11 cellular contexts compared by ENCODE assay signal in genomic region chr4:7905461-7905915, GRCh38. TPM values are rescaled to one million over a fixed set of nuclear protein-coding genes. Genes with fewer than 3 reads are reported as not detected.
DNase-seq lines count a peak whose midpoint lies in the region; ATAC-seq and TF ChIP-seq lines count a peak whose summit lies in the region.
"Had no signal": no experiment of that assay in that cellular context is flagged by ENCODE, and none has a peak within 500 bp of the region (broad histone marks: within the 10 kb centered on the region; RNA-seq: fewer than 3 reads in every experiment).

No MANE protein-coding gene starts in this region.

- H3K4me3 ChIP-seq in GM23338 (no peak overlapping the region), left ventricle myocardium inferior (no peak overlapping the region), skeletal muscle satellite cell (ENCODE audit: low read length) (peak overlapping the region; percentile 42)
- H3K4me3 ChIP-seq: SJSA1 had no signal

- H3F3A ChIP-seq in GM23338 (replicated peaks; ENCODE audit: low read depth): peaks cover 7% of the 10 kb centered on the region; the same call in 1 of the 2 replicates

- H3K4me3 Mint-ChIP-seq in GM23338: no peak overlapping the region
- no peak overlapping the region for H3K4me3 Mint-ChIP-seq in CD4-positive, alpha-beta T cell

- H3K4me2 ChIP-seq in GM23338: no peak overlapping the region
- H3K4me2 ChIP-seq in skeletal muscle satellite cell (ENCODE audit: low read length): peak overlapping the region; percentile 67

- H3K4me1 ChIP-seq in GM23338 (ENCODE audit: insufficient read depth) (peaks cover 84% of the 10 kb centered on the region), left ventricle myocardium inferior (peaks cover 74% of the 10 kb centered on the region), skeletal muscle satellite cell (ENCODE audit: control insufficient read depth, insufficient read depth, low read length) (peaks cover 70% of the 10 kb centered on the region)

- POLR2A ChIA-PET in CD4-positive, alpha-beta T cell (lab: Charles Lee): no interaction called here

- no peaks in the 10 kb centered on the region for H3K9me3 Mint-ChIP-seq in GM23338
- no peaks in the 10 kb centered on the region for H3K9me3 Mint-ChIP-seq in CD4-positive, alpha-beta T cell

- no peak for TF ChIP-seq CTCF in GM23338 (conservative IDR thresholded peaks at IDR 0.05; ENCODE audit: low read depth in 2 of 2)
- no peak for TF ChIP-seq CTCF in left ventricle myocardium inferior (IDR thresholded peaks at IDR 0.05; ENCODE audit: borderline replicate concordance)
- TF ChIP-seq CTCF in CD4-positive, alpha-beta T cell (IDR thresholded peaks at IDR 0.05): no peak

- intact Hi-C loops in left ventricle myocardium inferior (cut with micrococcal nuclease): no loop called here
- intact Hi-C loops in CD4-positive, alpha-beta T cell (cut with DNase I, micrococcal nuclease): no loop called here

- 0 out of 2 replicates have a peak overlapping the region, but pooled peaks have one; percentile 58 for H3K27ac Mint-ChIP-seq in GM23338
- H3K27ac Mint-ChIP-seq in CD4-positive, alpha-beta T cell: no peak overlapping the region

- H3K36me3 ChIP-seq in GM23338 (ENCODE audit: insufficient read depth) (no peaks in the 10 kb centered on the region), left ventricle myocardium inferior (no peaks in the 10 kb centered on the region), skeletal muscle satellite cell (ENCODE audit: insufficient read depth, low read length) (peaks cover 3% of the 10 kb centered on the region)

- H3K27ac ChIP-seq in GM23338 (ENCODE audit: low read depth): no peak overlapping the region
- peak overlapping the region; percentile 82 for H3K27ac ChIP-seq in caudate nucleus (ENCODE audit: low read depth, low read length)
- H3K27ac ChIP-seq in left ventricle myocardium inferior (replicated peaks): peak overlapping the region; percentile 53
- H3K27ac ChIP-seq in CD4-positive, alpha-beta T cell (ENCODE audit: low read depth, low read length): no peak overlapping the region
- H3K27ac ChIP-seq: SJSA1 had no signal

- H3K9ac ChIP-seq in skeletal muscle satellite cell (ENCODE audit: low read depth, low read length): peak overlapping the region; percentile 57

- CTCF ChIA-PET in CD4-positive, alpha-beta T cell (lab: Charles Lee): no interaction called here

- DNase-seq in GM23338 (ENCODE audit: low spot score) (no peak), caudate nucleus (lab: John Stamatoyannopoulos, UW) (no peak), left ventricle myocardium inferior (no peak), NCI-H2107 (lab: John Stamatoyannopoulos, UW) (no peak), NCI-H446 treated with DMSO at 0.1 percent for 48 hours (lab: John Stamatoyannopoulos, UW) (no peak), NCI-H82 (lab: John Stamatoyannopoulos, UW) (no peak)
- no peak for DNase-seq in CD4-positive, alpha-beta T cell
- DNase-seq: NCI-H1930; stimulated activated CD8-positive, alpha-beta memory T cell treated with anti-CD3 and anti-CD28 coated beads, Interleukin-4, amount 100 ng/mL, for 48 hours had no signal

- H4K20me1 ChIP-seq in GM23338 (replicated peaks; ENCODE audit: insufficient read depth): no peaks in the 10 kb centered on the region; the same call in 1 of the 2 replicates

- no peaks in the 10 kb centered on the region for H3K36me3 Mint-ChIP-seq in GM23338 (ENCODE audit: low read depth)
- no peaks in the 10 kb centered on the region for H3K36me3 Mint-ChIP-seq in CD4-positive, alpha-beta T cell (ENCODE audit: low read depth)

- H3K4me1 Mint-ChIP-seq in GM23338: peaks cover 71% of the 10 kb centered on the region
- H3K4me1 Mint-ChIP-seq in CD4-positive, alpha-beta T cell (ENCODE audit: low read depth): peaks cover 70% of the 10 kb centered on the region

- no peaks in the 10 kb centered on the region for H3K27me3 Mint-ChIP-seq in GM23338 (ENCODE audit: insufficient read depth, low read depth, poor library complexity)
- H3K27me3 Mint-ChIP-seq in CD4-positive, alpha-beta T cell: no peaks in the 10 kb centered on the region

- no peak overlapping the region for H2AFZ ChIP-seq in GM23338

- H3K79me2 ChIP-seq in GM23338 (replicated peaks; ENCODE audit: insufficient read depth): peaks cover 99% of the 10 kb centered on the region

- ATAC-seq in GM23338: no peak
- ATAC-seq in CD4-positive, alpha-beta T cell (ENCODE audit: poor library complexity): no peak

- H3K27me3 ChIP-seq in GM23338 (ENCODE audit: insufficient read depth): no peaks in the 10 kb centered on the region
- H3K27me3 ChIP-seq in left ventricle myocardium inferior (ENCODE audit: low read depth): no peaks in the 10 kb centered on the region
- H3K27me3 ChIP-seq in skeletal muscle satellite cell (ENCODE audit: control insufficient read depth, insufficient read depth, low read length): no peaks in the 10 kb centered on the region
- H3K27me3 ChIP-seq in CD4-positive, alpha-beta T cell (ENCODE audit: control insufficient read depth, insufficient read depth, low read length): no peaks in the 10 kb centered on the region
- H3K27me3 ChIP-seq: SJSA1 had no signal

- no peaks in the 10 kb centered on the region for H3K9me2 ChIP-seq in GM23338 (ENCODE audit: insufficient read depth)

- H3K9me3 ChIP-seq in left ventricle myocardium inferior (replicated peaks): no peaks in the 10 kb centered on the region
- H3K9me3 ChIP-seq in skeletal muscle satellite cell (replicated peaks; ENCODE audit: low read length): no peaks in the 10 kb centered on the region
- no peaks in the 10 kb centered on the region for H3K9me3 ChIP-seq in CD4-positive, alpha-beta T cell (ENCODE audit: control insufficient read depth, low read length)
- H3K9me3 ChIP-seq: SJSA1 had no signal

TF ChIP-seq in GM23338, 12 proteins besides CTCF, POLR2A, EP300 and RAD21 (continues in another document):
- no peak for TF ChIP-seq EZH2phosphoT487 (IDR thresholded peaks at IDR 0.05; ENCODE audit: unreplicated experiment)
- TF ChIP-seq JUNB (IDR thresholded peaks at IDR 0.05; ENCODE audit: unreplicated experiment): no peak
- TF ChIP-seq ZNF114 (CRISPR knock-in tag; IDR thresholded peaks at IDR 0.05): no peak
- TF ChIP-seq, protein P1, sequence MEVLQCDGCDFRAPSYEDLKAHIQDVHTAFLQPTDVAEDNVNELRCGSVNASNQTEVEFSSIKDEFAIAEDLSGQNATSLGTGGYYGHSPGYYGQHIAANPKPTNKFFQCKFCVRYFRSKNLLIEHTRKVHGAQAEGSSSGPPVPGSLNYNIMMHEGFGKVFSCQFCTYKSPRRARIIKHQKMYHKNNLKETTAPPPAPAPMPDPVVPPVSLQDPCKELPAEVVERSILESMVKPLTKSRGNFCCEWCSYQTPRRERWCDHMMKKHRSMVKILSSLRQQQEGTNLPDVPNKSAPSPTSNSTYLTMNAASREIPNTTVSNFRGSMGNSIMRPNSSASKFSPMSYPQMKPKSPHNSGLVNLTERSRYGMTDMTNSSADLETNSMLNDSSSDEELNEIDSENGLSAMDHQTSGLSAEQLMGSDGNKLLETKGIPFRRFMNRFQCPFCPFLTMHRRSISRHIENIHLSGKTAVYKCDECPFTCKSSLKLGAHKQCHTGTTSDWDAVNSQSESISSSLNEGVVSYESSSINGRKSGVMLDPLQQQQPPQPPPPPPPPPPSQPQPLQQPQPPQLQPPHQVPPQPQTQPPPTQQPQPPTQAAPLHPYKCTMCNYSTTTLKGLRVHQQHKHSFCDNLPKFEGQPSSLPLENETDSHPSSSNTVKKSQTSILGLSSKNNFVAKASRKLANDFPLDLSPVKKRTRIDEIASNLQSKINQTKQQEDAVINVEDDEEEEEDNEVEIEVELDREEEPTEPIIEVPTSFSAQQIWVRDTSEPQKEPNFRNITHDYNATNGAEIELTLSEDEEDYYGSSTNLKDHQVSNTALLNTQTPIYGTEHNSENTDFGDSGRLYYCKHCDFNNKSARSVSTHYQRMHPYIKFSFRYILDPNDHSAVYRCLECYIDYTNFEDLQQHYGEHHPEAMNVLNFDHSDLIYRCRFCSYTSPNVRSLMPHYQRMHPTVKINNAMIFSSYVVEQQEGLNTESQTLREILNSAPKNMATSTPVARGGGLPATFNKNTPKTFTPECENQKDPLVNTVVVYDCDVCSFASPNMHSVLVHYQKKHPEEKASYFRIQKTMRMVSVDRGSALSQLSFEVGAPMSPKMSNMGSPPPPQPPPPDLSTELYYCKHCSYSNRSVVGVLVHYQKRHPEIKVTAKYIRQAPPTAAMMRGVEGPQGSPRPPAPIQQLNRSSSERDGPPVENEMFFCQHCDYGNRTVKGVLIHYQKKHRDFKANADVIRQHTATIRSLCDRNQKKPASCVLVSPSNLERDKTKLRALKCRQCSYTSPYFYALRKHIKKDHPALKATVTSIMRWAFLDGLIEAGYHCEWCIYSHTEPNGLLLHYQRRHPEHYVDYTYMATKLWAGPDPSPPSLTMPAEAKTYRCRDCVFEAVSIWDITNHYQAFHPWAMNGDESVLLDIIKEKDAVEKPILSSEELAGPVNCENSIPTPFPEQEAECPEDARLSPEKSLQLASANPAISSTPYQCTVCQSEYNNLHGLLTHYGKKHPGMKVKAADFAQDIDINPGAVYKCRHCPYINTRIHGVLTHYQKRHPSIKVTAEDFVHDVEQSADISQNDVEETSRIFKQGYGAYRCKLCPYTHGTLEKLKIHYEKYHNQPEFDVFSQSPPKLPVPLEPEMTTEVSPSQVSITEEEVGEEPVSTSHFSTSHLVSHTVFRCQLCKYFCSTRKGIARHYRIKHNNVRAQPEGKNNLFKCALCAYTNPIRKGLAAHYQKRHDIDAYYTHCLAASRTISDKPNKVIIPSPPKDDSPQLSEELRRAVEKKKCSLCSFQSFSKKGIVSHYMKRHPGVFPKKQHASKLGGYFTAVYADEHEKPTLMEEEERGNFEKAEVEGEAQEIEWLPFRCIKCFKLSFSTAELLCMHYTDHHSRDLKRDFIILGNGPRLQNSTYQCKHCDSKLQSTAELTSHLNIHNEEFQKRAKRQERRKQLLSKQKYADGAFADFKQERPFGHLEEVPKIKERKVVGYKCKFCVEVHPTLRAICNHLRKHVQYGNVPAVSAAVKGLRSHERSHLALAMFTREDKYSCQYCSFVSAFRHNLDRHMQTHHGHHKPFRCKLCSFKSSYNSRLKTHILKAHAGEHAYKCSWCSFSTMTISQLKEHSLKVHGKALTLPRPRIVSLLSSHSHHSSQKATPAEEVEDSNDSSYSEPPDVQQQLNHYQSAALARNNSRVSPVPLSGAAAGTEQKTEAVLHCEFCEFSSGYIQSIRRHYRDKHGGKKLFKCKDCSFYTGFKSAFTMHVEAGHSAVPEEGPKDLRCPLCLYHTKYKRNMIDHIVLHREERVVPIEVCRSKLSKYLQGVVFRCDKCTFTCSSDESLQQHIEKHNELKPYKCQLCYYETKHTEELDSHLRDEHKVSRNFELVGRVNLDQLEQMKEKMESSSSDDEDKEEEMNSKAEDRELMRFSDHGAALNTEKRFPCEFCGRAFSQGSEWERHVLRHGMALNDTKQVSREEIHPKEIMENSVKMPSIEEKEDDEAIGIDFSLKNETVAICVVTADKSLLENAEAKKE (CRISPR knock-in tag; IDR thresholded peaks at IDR 0.05): no peak
- TF ChIP-seq STAT1 (IDR thresholded peaks at IDR 0.05; ENCODE audit: unreplicated experiment): no peak

RNA-seq across cellular contexts. Expression of gene AFAP1, which starts 34.2 kb away (rescaled TPM):
- total RNA-seq in GM23338 (2014; rRNA removed; shearing (Covaris generic)): 21.5 and 25.9 TPM in 2 replicates
- 5.4 and 6.5 TPM in 2 replicates for polyA plus RNA-seq in GM23338 (2016; fragmentation: Nextera tagmentation; extraction: Ambion mirVana)
- 6.8 TPM for total RNA-seq in left ventricle myocardium inferior
- total RNA-seq in skeletal muscle satellite cell (2012; rRNA removed): 16.5 and 19.9 TPM in 2 replicates
- 10 to 100 TPM in 1 of 2 experiments, 1 to 10 TPM in 1; 9.8 to 10.9 TPM for total RNA-seq in CD4-positive, alpha-beta T cell

Comparison
In these comparisons a context has a peak if more than half of its experiments do, and no peak if none do; other contexts are left out.
1. H3K27ac ChIP-seq: peak in caudate nucleus (single experiment) and left ventricle myocardium inferior (single experiment); none in GM23338 (single experiment) and CD4-positive, alpha-beta T cell (single experiment).